1 cellular context compared by ENCODE assay signal in the genomic region with DNA sequence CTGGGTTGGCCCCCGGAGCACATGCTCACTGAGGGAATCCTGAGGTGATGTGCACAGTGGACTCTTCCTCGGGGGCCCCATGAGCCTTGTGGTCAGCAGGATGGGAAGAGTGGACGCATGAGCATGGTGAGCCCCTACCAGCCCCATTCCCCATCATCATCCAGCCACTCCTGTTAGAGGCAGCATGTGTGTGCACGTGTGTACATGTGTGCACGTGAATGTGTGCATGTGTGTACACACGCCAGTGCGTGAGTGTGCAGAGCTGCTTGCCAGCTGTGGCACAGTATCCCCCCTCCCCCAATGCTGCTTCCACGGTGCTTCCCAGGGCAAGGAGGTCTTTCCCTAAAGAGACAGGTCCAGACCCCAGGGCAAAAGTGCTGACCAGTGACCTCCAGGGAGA.
TF ChIP-seq lines count a peak whose summit lies in the region.

No MANE protein-coding gene starts in this region.

TF ChIP-seq in IMR-90, 13 proteins besides CTCF, POLR2A, EP300 and RAD21:
- TF ChIP-seq, protein P1, sequence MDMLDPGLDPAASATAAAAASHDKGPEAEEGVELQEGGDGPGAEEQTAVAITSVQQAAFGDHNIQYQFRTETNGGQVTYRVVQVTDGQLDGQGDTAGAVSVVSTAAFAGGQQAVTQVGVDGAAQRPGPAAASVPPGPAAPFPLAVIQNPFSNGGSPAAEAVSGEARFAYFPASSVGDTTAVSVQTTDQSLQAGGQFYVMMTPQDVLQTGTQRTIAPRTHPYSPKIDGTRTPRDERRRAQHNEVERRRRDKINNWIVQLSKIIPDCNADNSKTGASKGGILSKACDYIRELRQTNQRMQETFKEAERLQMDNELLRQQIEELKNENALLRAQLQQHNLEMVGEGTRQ (IDR thresholded peaks at IDR 0.05; ENCODE audit: low read depth, low read length) = no peak
- TF ChIP-seq BHLHE40 (IDR thresholded peaks at IDR 0.05; ENCODE audit: low read depth, low read length) = no peak
